13 cellular contexts compared by ENCODE assay signal in the genomic region with DNA sequence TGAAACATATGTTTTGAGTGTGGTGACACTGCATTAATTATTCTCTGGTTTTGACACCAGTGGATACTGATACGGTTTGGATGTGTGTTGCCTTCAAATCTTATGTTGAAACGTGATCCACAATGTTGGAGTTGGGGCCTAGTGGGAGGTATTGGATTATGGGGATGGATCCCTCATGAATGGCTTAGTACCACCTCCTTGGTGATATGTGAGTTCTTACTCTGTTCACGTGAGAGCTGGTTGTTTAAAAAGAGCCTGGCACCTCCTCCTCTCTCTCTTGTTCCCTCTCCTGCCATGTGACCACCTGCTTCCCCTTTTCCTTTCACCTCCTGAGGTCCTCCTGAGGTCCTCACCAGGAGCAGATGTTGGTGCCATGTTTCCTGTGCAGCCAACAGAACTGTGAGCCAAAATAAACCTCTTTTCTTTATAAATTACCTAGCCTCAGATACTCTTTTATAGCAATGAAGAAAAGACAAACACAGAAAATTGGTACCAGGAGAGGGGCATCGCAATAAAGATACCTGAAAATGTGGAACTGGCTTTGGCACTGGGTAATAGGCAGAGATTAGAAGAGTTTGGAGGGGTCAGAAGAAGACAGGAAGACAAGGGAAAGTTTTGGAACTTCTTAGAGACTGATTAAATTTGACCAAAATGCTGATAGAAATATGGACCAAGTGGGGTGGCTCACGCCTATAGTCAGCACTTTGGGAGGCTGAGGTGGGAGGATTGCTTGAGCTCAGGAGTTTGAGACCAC. TPM values are rescaled to one million over a fixed set of nuclear protein-coding genes. Genes with fewer than 3 reads are reported as not detected.
DNase-seq lines count a peak whose midpoint lies in the region; ATAC-seq and TF ChIP-seq lines count a peak whose summit lies in the region.
"Had no signal": no experiment of that assay in that cellular context is flagged by ENCODE, and none has a peak within 500 bp of the region (broad histone marks: within the 10 kb centered on the region; RNA-seq: fewer than 3 reads in every experiment).

No MANE protein-coding gene starts in this region.

- intact Hi-C loops in CD14-positive monocyte (cut with micrococcal nuclease) = no loop called here
- intact Hi-C loops in activated T-helper 1 cell treated with anti-CD3 and anti-CD28 coated beads, Interleukin-12 subunit alpha, Interleukin-12 subunit beta, Interleukin-2, Interleukin-4 antibody, amounts not matched to agents 30 ng/mL and 10 ng/mL and 1 ng/mL, durations not matched to agents 14 hours and 24 hours and 36 hours (cut with micrococcal nuclease) = no loop called here
- intact Hi-C loops in ovary (cut with DNase I) = no loop called here

- H3K4me3 Mint-ChIP-seq in CD14-positive monocyte = no peak overlapping the region
- H3K4me3 Mint-ChIP-seq in HFFc6 = no peak overlapping the region
- no peak overlapping the region for H3K4me3 Mint-ChIP-seq in activated T-helper 1 cell treated with anti-CD3 and anti-CD28 coated beads, Interleukin-12 subunit alpha, Interleukin-12 subunit beta, Interleukin-2, Interleukin-4 antibody, amounts not matched to agents 30 ng/mL and 10 ng/mL and 1 ng/mL, durations not matched to agents 14 hours and 24 hours and 36 hours
- H3K4me3 Mint-ChIP-seq in naive thymus-derived CD8-positive, alpha-beta T cell = peak overlapping the region in 9 of 10 donors; percentile 46 to 65 (median 59)
- H3K4me3 Mint-ChIP-seq: activated T-cell treated with anti-CD3 and anti-CD28 coated beads, Interleukin-2, amount 50 U/mL, for 4 hours had no signal

- no peak overlapping the region for H3K27ac ChIP-seq in ovary
- H3K27ac ChIP-seq: RWPE1 had no signal

- peaks cover 51 to 72% of the 10 kb centered on the region in 2 donors for H3K36me3 Mint-ChIP-seq in CD14-positive monocyte
- peaks cover 27% of the 10 kb centered on the region for H3K36me3 Mint-ChIP-seq in HFFc6 (ENCODE audit: low read depth)
- peaks cover 40% of the 10 kb centered on the region for H3K36me3 Mint-ChIP-seq in activated T-helper 1 cell treated with anti-CD3 and anti-CD28 coated beads, Interleukin-12 subunit alpha, Interleukin-12 subunit beta, Interleukin-2, Interleukin-4 antibody, amounts not matched to agents 30 ng/mL and 10 ng/mL and 1 ng/mL, durations not matched to agents 14 hours and 24 hours and 36 hours (ENCODE audit: low read depth)
- H3K36me3 Mint-ChIP-seq in naive thymus-derived CD8-positive, alpha-beta T cell = peaks cover 6 to 70% (median 43%) of the 10 kb centered on the region in 3 donors

- H3K4me1 ChIP-seq in ovary (ENCODE audit: insufficient read depth) = no peaks in the 10 kb centered on the region

- H3K9me3 ChIP-seq in ovary = no peaks in the 10 kb centered on the region

- H3K4me3 ChIP-seq in ovary = no peak overlapping the region

- ATAC-seq in naive thymus-derived CD8-positive, alpha-beta T cell = peak in 1 of 2 donors; percentile 9
- ATAC-seq in HG03439 (IDR thresholded peaks at IDR 0.05; ENCODE audit: unreplicated experiment) = no peak

- H3K27me3 Mint-ChIP-seq in CD14-positive monocyte (ENCODE audit: low read depth in 3 of 3) (peaks cover 0 to 2% (median 1%) of the 10 kb centered on the region in 3 donors), HFFc6 (ENCODE audit: insufficient read depth) (no peaks in the 10 kb centered on the region; the same call in 1 of the 2 replicates)
- H3K27me3 Mint-ChIP-seq in activated T-helper 1 cell treated with anti-CD3 and anti-CD28 coated beads, Interleukin-12 subunit alpha, Interleukin-12 subunit beta, Interleukin-2, Interleukin-4 antibody, amounts not matched to agents 30 ng/mL and 10 ng/mL and 1 ng/mL, durations not matched to agents 14 hours and 24 hours and 36 hours (ENCODE audit: insufficient read depth) = no peaks in the 10 kb centered on the region
- no peaks in the 10 kb centered on the region for H3K27me3 Mint-ChIP-seq in naive thymus-derived CD8-positive, alpha-beta T cell

- no peaks in the 10 kb centered on the region for H3K36me3 ChIP-seq in ovary

- H3K27ac Mint-ChIP-seq in CD14-positive monocyte = peak overlapping the region; percentile 57 to 92 (median 86)
- H3K27ac Mint-ChIP-seq in HFFc6 = peak overlapping the region; percentile 2; the same call in 1 of the 2 replicates
- peak overlapping the region; percentile 33 for H3K27ac Mint-ChIP-seq in activated T-helper 1 cell treated with anti-CD3 and anti-CD28 coated beads, Interleukin-12 subunit alpha, Interleukin-12 subunit beta, Interleukin-2, Interleukin-4 antibody, amounts not matched to agents 30 ng/mL and 10 ng/mL and 1 ng/mL, durations not matched to agents 14 hours and 24 hours and 36 hours
- H3K27ac Mint-ChIP-seq in naive thymus-derived CD8-positive, alpha-beta T cell = peak overlapping the region; percentile 12 to 91 (median 82)

- no peaks in the 10 kb centered on the region for H3K27me3 ChIP-seq in ovary

- H3K4me1 Mint-ChIP-seq in CD14-positive monocyte = peaks cover 59% of the 10 kb centered on the region
- H3K4me1 Mint-ChIP-seq in HFFc6 (ENCODE audit: low read depth) = peaks cover 37% of the 10 kb centered on the region
- H3K4me1 Mint-ChIP-seq in activated T-helper 1 cell treated with anti-CD3 and anti-CD28 coated beads, Interleukin-12 subunit alpha, Interleukin-12 subunit beta, Interleukin-2, Interleukin-4 antibody, amounts not matched to agents 30 ng/mL and 10 ng/mL and 1 ng/mL, durations not matched to agents 14 hours and 24 hours and 36 hours (ENCODE audit: low read depth) = peaks cover 48% of the 10 kb centered on the region
- peaks cover 44 to 95% (median 73%) of the 10 kb centered on the region in 4 donors for H3K4me1 Mint-ChIP-seq in naive thymus-derived CD8-positive, alpha-beta T cell

- H3K9me3 Mint-ChIP-seq in CD14-positive monocyte = peaks cover 0 to 4% (median 0%) of the 10 kb centered on the region in 7 donors
- H3K9me3 Mint-ChIP-seq in HFFc6 = peaks cover 8% of the 10 kb centered on the region
- H3K9me3 Mint-ChIP-seq in activated T-helper 1 cell treated with anti-CD3 and anti-CD28 coated beads, Interleukin-12 subunit alpha, Interleukin-12 subunit beta, Interleukin-2, Interleukin-4 antibody, amounts not matched to agents 30 ng/mL and 10 ng/mL and 1 ng/mL, durations not matched to agents 14 hours and 24 hours and 36 hours = no peaks in the 10 kb centered on the region
- H3K9me3 Mint-ChIP-seq in naive thymus-derived CD8-positive, alpha-beta T cell = peaks cover 0 to 10% (median 3%) of the 10 kb centered on the region in 9 donors

- POLR2A ChIA-PET in naive thymus-derived CD8-positive, alpha-beta T cell (lab: Charles Lee) = interaction anchor here (0.6 to 1.4 kb wide), 8 partner anchors 9 to 62 kb away, joined by 3 to 10 read pairs (median 3); no protein-coding TSS in a partner anchor

- DNase-seq in CD14-positive monocyte (ENCODE audit: low spot score) (no peak), HFFc6 (no peak), Ammon's horn (ENCODE audit: low spot score) (no peak), ovary (no peak), OCI-M2 (lab: John Stamatoyannopoulos, UW; ENCODE audit: unreplicated experiment) (no peak)
- DNase-seq in activated T-helper 1 cell treated with anti-CD3 and anti-CD28 coated beads, Interleukin-12 subunit alpha, Interleukin-12 subunit beta, Interleukin-2, Interleukin-4 antibody, amounts not matched to agents 30 ng/mL and 10 ng/mL and 1 ng/mL, durations not matched to agents 14 hours and 24 hours and 36 hours (ENCODE audit: low spot score) = no peak
- no peak for DNase-seq in naive thymus-derived CD8-positive, alpha-beta T cell
- DNase-seq: activated T-cell treated with anti-CD3 and anti-CD28 coated beads, Interleukin-2, amount 50 U/mL, for 4 hours; caudate nucleus; NCI-H345; stimulated activated CD4-positive, alpha-beta T cell treated with anti-CD3 and anti-CD28 coated beads, Interleukin-4, amount 100 ng/mL, for 1 hour had no signal

- TF ChIP-seq EP300 in ovary (IDR thresholded peaks at IDR 0.05) = no peak

- no peak for TF ChIP-seq POLR2A in ovary (IDR thresholded peaks at IDR 0.05)

- no peak for TF ChIP-seq CTCF in CD14-positive monocyte (IDR thresholded peaks at IDR 0.05)
- TF ChIP-seq CTCF in HFFc6 (IDR thresholded peaks at IDR 0.05) = no peak
- TF ChIP-seq CTCF in ovary (IDR thresholded peaks at IDR 0.05) = no peak

- 87 to 93% (median 91%) methylated on average over 5 of the region's 5 CpGs for WGBS in ovary, 3 donors

RNA-seq across cellular contexts. Expression of gene RASSF3, which starts 23.1 kb away (rescaled TPM):
- polyA plus RNA-seq in CD14-positive monocyte (10 to 100 TPM in 1 of 2 donors, 1 to 10 TPM in 1; 6.6 to 14.5 TPM), ovary (10 to 100 TPM; 18.2 to 31.4 TPM)
- total RNA-seq in HFFc6 (2021; fragmentation: NEBNext Ultra II Directional; extraction: Animal tissue kit (Norgen Biotek cat#: 25700)) = 10 to 100 TPM; 16.9 to 23.3 (median 20.6) TPM
- 37.1 and 38.3 TPM in 2 replicates for total RNA-seq in activated T-helper 1 cell treated with anti-CD3 and anti-CD28 coated beads, Interleukin-12 subunit alpha, Interleukin-12 subunit beta, Interleukin-2, Interleukin-4 antibody, amounts not matched to agents 30 ng/mL and 10 ng/mL and 1 ng/mL, durations not matched to agents 14 hours and 24 hours and 36 hours
- total RNA-seq in naive thymus-derived CD8-positive, alpha-beta T cell = 100 to 1,000 TPM; 172 to 177 TPM
- 1 to 10 TPM; 5.5 to 7.8 (median 5.7) TPM for polyA plus RNA-seq in naive thymus-derived CD8-positive, alpha-beta T cell
- 10 to 100 TPM; 20.3 to 64.5 (median 38.0) TPM for total RNA-seq in ovary

Comparison
In these comparisons a context has a peak if more than half of its experiments do, and no peak if none do; other contexts are left out.
1. H3K27ac Mint-ChIP-seq: peak in every context shown above with its lines; median percentile 86 in CD14-positive monocyte; 82 in naive thymus-derived CD8-positive, alpha-beta T cell; 33 in activated T-helper 1 cell treated with anti-CD3 and anti-CD28 coated beads, Interleukin-12 subunit alpha, Interleukin-12 subunit beta, Interleukin-2, Interleukin-4 antibody, amounts not matched to agents 30 ng/mL and 10 ng/mL and 1 ng/mL, durations not matched to agents 14 hours and 24 hours and 36 hours; 2 in HFFc6.
2. H3K4me3 Mint-ChIP-seq: peak in naive thymus-derived CD8-positive, alpha-beta T cell (9 of 10); none in CD14-positive monocyte (0 of 2), HFFc6 (single experiment) and activated T-helper 1 cell treated with anti-CD3 and anti-CD28 coated beads, Interleukin-12 subunit alpha, Interleukin-12 subunit beta, Interleukin-2, Interleukin-4 antibody, amounts not matched to agents 30 ng/mL and 10 ng/mL and 1 ng/mL, durations not matched to agents 14 hours and 24 hours and 36 hours (single experiment).